ENCODE assay signal across 17 cellular contexts in genomic region chr6:43434943-43435342, GRCh38. TPM values are rescaled to one million over a fixed set of nuclear protein-coding genes. Genes with fewer than 3 reads are reported as not detected.
DNase-seq lines count a peak whose midpoint lies in the region; ATAC-seq and TF ChIP-seq lines count a peak whose summit lies in the region.
"Had no signal": no experiment of that assay in that cellular context is flagged by ENCODE, and none has a peak within 500 bp of the region (broad histone marks: within the 10 kb centered on the region; RNA-seq: fewer than 3 reads in every experiment).

No MANE protein-coding gene starts in this region.

- no peak overlapping the region for H3K4me3 Mint-ChIP-seq in activated naive CD4-positive, alpha-beta T cell treated with anti-CD3 and anti-CD28 coated beads, Interleukin-2, amount 50 U/mL, for 24 hours
- H3K4me3 Mint-ChIP-seq in WTC11, result no peak overlapping the region
- H3K4me3 Mint-ChIP-seq in stimulated activated effector memory CD8-positive, alpha-beta T cell treated with anti-CD3 and anti-CD28 coated beads, Interleukin-12 subunit alpha, Interleukin-12 subunit beta, amount 100 ng/mL, for 72 hours, result no peak overlapping the region
- H3K4me3 Mint-ChIP-seq: B cell; CD4-positive, alpha-beta T cell; GM23338 had no signal

- no peaks in the 10 kb centered on the region for H3K27me3 Mint-ChIP-seq in activated naive CD4-positive, alpha-beta T cell treated with anti-CD3 and anti-CD28 coated beads, Interleukin-2, amount 50 U/mL, for 24 hours
- no peaks in the 10 kb centered on the region for H3K27me3 Mint-ChIP-seq in WTC11 (ENCODE audit: low read depth)
- H3K27me3 Mint-ChIP-seq: B cell; CD4-positive, alpha-beta T cell had no signal

- POLR2A ChIA-PET in WTC11 (lab: Charles Lee), result no interaction called here

- H3K27ac Mint-ChIP-seq in activated naive CD4-positive, alpha-beta T cell treated with anti-CD3 and anti-CD28 coated beads, Interleukin-2, amount 50 U/mL, for 24 hours, result peak overlapping the region; percentile 4
- H3K27ac Mint-ChIP-seq in activated naive CD4-positive, alpha-beta T cell treated with anti-CD3 and anti-CD28 coated beads, Interleukin-2, amount 50 U/mL, for 72 hours, result no peak overlapping the region
- no peak overlapping the region for H3K27ac Mint-ChIP-seq in WTC11
- H3K27ac Mint-ChIP-seq in stimulated activated effector memory CD8-positive, alpha-beta T cell treated with anti-CD3 and anti-CD28 coated beads, Interleukin-12 subunit alpha, Interleukin-12 subunit beta, amount 100 ng/mL, for 72 hours, result peak overlapping the region; percentile 43
- H3K27ac Mint-ChIP-seq: B cell; CD4-positive, alpha-beta T cell had no signal

- H3K27me3 ChIP-seq in right cardiac atrium (ENCODE audit: control insufficient read depth, insufficient read depth), result no peaks in the 10 kb centered on the region
- H3K27me3 ChIP-seq in heart right ventricle, result no peaks in the 10 kb centered on the region

- peaks cover 0 to 85% (median 5%) of the 10 kb centered on the region in 9 donors for H3K36me3 ChIP-seq in heart right ventricle

- TF ChIP-seq CTCF in heart right ventricle (IDR thresholded peaks at IDR 0.05) (no peak), WTC11 (IDR thresholded peaks at IDR 0.05) (no peak)

- peaks cover 6% of the 10 kb centered on the region for H3K36me3 Mint-ChIP-seq in activated naive CD4-positive, alpha-beta T cell treated with anti-CD3 and anti-CD28 coated beads, Interleukin-2, amount 50 U/mL, for 24 hours
- no peaks in the 10 kb centered on the region for H3K36me3 Mint-ChIP-seq in activated naive CD4-positive, alpha-beta T cell treated with anti-CD3 and anti-CD28 coated beads, Interleukin-2, amount 50 U/mL, for 72 hours
- H3K36me3 Mint-ChIP-seq in WTC11, result no peaks in the 10 kb centered on the region
- peaks cover 22% of the 10 kb centered on the region for H3K36me3 Mint-ChIP-seq in stimulated activated effector memory CD8-positive, alpha-beta T cell treated with anti-CD3 and anti-CD28 coated beads, Interleukin-12 subunit alpha, Interleukin-12 subunit beta, amount 100 ng/mL, for 72 hours

- no peaks in the 10 kb centered on the region for H3K9me3 ChIP-seq in right cardiac atrium (ENCODE audit: control insufficient read depth, low read length)
- no peaks in the 10 kb centered on the region for H3K9me3 ChIP-seq in heart right ventricle

- H3K4me1 Mint-ChIP-seq in activated naive CD4-positive, alpha-beta T cell treated with anti-CD3 and anti-CD28 coated beads, Interleukin-2, amount 50 U/mL, for 24 hours, result peaks cover 7% of the 10 kb centered on the region
- H3K4me1 Mint-ChIP-seq in WTC11, result no peaks in the 10 kb centered on the region
- peaks cover 13% of the 10 kb centered on the region for H3K4me1 Mint-ChIP-seq in stimulated activated effector memory CD8-positive, alpha-beta T cell treated with anti-CD3 and anti-CD28 coated beads, Interleukin-12 subunit alpha, Interleukin-12 subunit beta, amount 100 ng/mL, for 72 hours
- H3K4me1 Mint-ChIP-seq: GM23338 had no signal

- 93% methylated on average over 4 of the region's 4 CpGs for WGBS in right cardiac atrium
- 94 to 95% methylated on average over 4 of the region's 4 CpGs for WGBS in heart right ventricle, 2 donors

- H3K27ac ChIP-seq in right cardiac atrium (ENCODE audit: low read length), result peak overlapping the region; percentile 77
- peak overlapping the region in 4 of 10 donors; percentile 50 to 58 (median 53) for H3K27ac ChIP-seq in heart right ventricle

- H3K4me3 ChIP-seq in right cardiac atrium (ENCODE audit: low read length) (no peak overlapping the region), heart right ventricle (no peak overlapping the region)
- H3K4me3 ChIP-seq: GM12878, GM23338 had no signal

- CTCF ChIA-PET in WTC11 (lab: Charles Lee), result interaction anchor here (2.2 kb wide), 1 partner anchor 61 kb away, joined by 7 read pairs; no protein-coding TSS in a partner anchor

- H3K9me3 Mint-ChIP-seq in activated naive CD4-positive, alpha-beta T cell treated with anti-CD3 and anti-CD28 coated beads, Interleukin-2, amount 50 U/mL, for 24 hours, result no peaks in the 10 kb centered on the region
- no peaks in the 10 kb centered on the region for H3K9me3 Mint-ChIP-seq in activated naive CD4-positive, alpha-beta T cell treated with anti-CD3 and anti-CD28 coated beads, Interleukin-2, amount 50 U/mL, for 72 hours
- no peaks in the 10 kb centered on the region for H3K9me3 Mint-ChIP-seq in WTC11
- H3K9me3 Mint-ChIP-seq in stimulated activated effector memory CD8-positive, alpha-beta T cell treated with anti-CD3 and anti-CD28 coated beads, Interleukin-12 subunit alpha, Interleukin-12 subunit beta, amount 100 ng/mL, for 72 hours, result no peaks in the 10 kb centered on the region
- H3K9me3 Mint-ChIP-seq: CD4-positive, alpha-beta T cell; GM23338 had no signal

- H3K4me1 ChIP-seq in right cardiac atrium (ENCODE audit: control insufficient read depth, insufficient read depth, low read length), result peaks cover 16% of the 10 kb centered on the region
- peaks cover 0 to 42% (median 24%) of the 10 kb centered on the region in 9 donors for H3K4me1 ChIP-seq in heart right ventricle

- intact Hi-C loops in right cardiac atrium (cut with DNase I) (no loop called here), heart right ventricle (cut with DNase I) (no loop called here)

- DNase-seq in activated naive CD4-positive, alpha-beta T cell treated with anti-CD3 and anti-CD28 coated beads, Interleukin-2, amount 50 U/mL, for 72 hours (ENCODE audit: low spot score in 2 of 2), result no peak
- DNase-seq in right cardiac atrium (no peak), heart right ventricle (no peak), WTC11 (ENCODE audit: low spot score) (no peak), DMS 273 (lab: John Stamatoyannopoulos, UW; ENCODE audit: unreplicated experiment) (no peak), NCI-H446 (lab: John Stamatoyannopoulos, UW) (no peak)
- DNase-seq in stimulated activated effector memory CD8-positive, alpha-beta T cell treated with anti-CD3 and anti-CD28 coated beads, Interleukin-12 subunit alpha, Interleukin-12 subunit beta, amount 100 ng/mL, for 72 hours (ENCODE audit: low spot score in 2 of 2), result no peak
- DNase-seq: ACHN; C1 segment of cervical spinal cord; Calu3; CD4-positive, alpha-beta T cell; DMS79; H7 had no signal

- ATAC-seq in activated naive CD4-positive, alpha-beta T cell treated with anti-CD3 and anti-CD28 coated beads, Interleukin-2, amount 50 U/mL, for 72 hours, result no peak
- no peak for ATAC-seq in right cardiac atrium
- ATAC-seq in heart right ventricle, result no peak
- ATAC-seq in WTC11, result no peak
- ATAC-seq in stimulated activated effector memory CD8-positive, alpha-beta T cell treated with anti-CD3 and anti-CD28 coated beads, Interleukin-12 subunit alpha, Interleukin-12 subunit beta, amount 100 ng/mL, for 72 hours, result no peak
- ATAC-seq: GM12878, GM23338 had no signal

TF ChIP-seq in WTC11, 78 proteins besides CTCF, POLR2A, EP300 and RAD21:
- TF ChIP-seq GRHL2 (CRISPR knock-in tag; IDR thresholded peaks at IDR 0.05; ENCODE audit: insufficient replicate concordance, severe bottlenecking), result no peak
- peak; percentile 80 for TF ChIP-seq GABPB1 (CRISPR knock-in tag; IDR thresholded peaks at IDR 0.05)

RNA-seq across cellular contexts. Expression of gene ABCC10, which starts 7.6 kb away (rescaled TPM):
- total RNA-seq in activated naive CD4-positive, alpha-beta T cell treated with anti-CD3 and anti-CD28 coated beads, Interleukin-2, amount 50 U/mL, for 72 hours, result 10 to 100 TPM; 30.2 to 46.2 TPM
- total RNA-seq in right cardiac atrium (10 to 100 TPM; 11.0 to 16.0 (median 14.0) TPM), heart right ventricle (10 to 100 TPM in 7 of 10 donors, 1 to 10 TPM in 3; 7.8 to 16.8 (median 10.9) TPM), WTC11 (2021) (23.8 to 26.6 TPM (median 25.5 TPM) in 3 replicates)
- polyA plus RNA-seq in right cardiac atrium (12.7 TPM), heart right ventricle (10 to 100 TPM in 1 of 2 donors, 1 to 10 TPM in 1; 7.1 to 44.3 TPM)

RNA-seq across cellular contexts. Expression of gene DLK2, which starts 20.4 kb away (rescaled TPM):
- 1 to 10 TPM in 1 of 2 donors, under 1 TPM in 1; 0.18 to 3.4 TPM for total RNA-seq in activated naive CD4-positive, alpha-beta T cell treated with anti-CD3 and anti-CD28 coated beads, Interleukin-2, amount 50 U/mL, for 72 hours
- total RNA-seq in right cardiac atrium (under 1 TPM in 3 of 4 donors, not detected in 1; 0.42 to 0.49 (median 0.47) TPM), heart right ventricle (1 to 10 TPM in 6 of 10 donors, under 1 TPM in 3, not detected in 1; 0.28 to 5.1 (median 1.2) TPM), WTC11 (2021) (0.18 to 0.81 TPM (median 0.37 TPM) in 3 replicates)
- polyA plus RNA-seq in right cardiac atrium (1.1 TPM), heart right ventricle (1 to 10 TPM; 1.8 to 4.5 TPM)
- total RNA-seq: B cell had no signal

RNA-seq across cellular contexts. Expression of gene TJAP1, which starts 42.4 kb away (rescaled TPM):
- 10 to 100 TPM; 23.0 to 35.0 TPM for total RNA-seq in activated naive CD4-positive, alpha-beta T cell treated with anti-CD3 and anti-CD28 coated beads, Interleukin-2, amount 50 U/mL, for 72 hours
- 10 to 100 TPM; 17.2 to 23.9 (median 20.1) TPM for total RNA-seq in right cardiac atrium
- 15.5 TPM for polyA plus RNA-seq in right cardiac atrium
- 10 to 100 TPM; 14.7 to 29.3 (median 19.6) TPM for total RNA-seq in heart right ventricle
- polyA plus RNA-seq in heart right ventricle, result 10 to 100 TPM; 13.0 to 29.7 TPM
- 40.2 to 40.8 TPM (median 40.4 TPM) in 3 replicates for total RNA-seq in WTC11 (2021)

Comparison
In these comparisons a context has a peak if more than half of its experiments do, and no peak if none do; other contexts are left out.
1. H3K27ac Mint-ChIP-seq: peak in activated naive CD4-positive, alpha-beta T cell treated with anti-CD3 and anti-CD28 coated beads, Interleukin-2, amount 50 U/mL, for 24 hours (single experiment) and stimulated activated effector memory CD8-positive, alpha-beta T cell treated with anti-CD3 and anti-CD28 coated beads, Interleukin-12 subunit alpha, Interleukin-12 subunit beta, amount 100 ng/mL, for 72 hours (single experiment); none in activated naive CD4-positive, alpha-beta T cell treated with anti-CD3 and anti-CD28 coated beads, Interleukin-2, amount 50 U/mL, for 72 hours (0 of 2) and WTC11 (single experiment).